16 cellular contexts compared by ENCODE assay signal in genomic region chr1:205310981-205311704, GRCh38. TPM values are rescaled to one million over a fixed set of nuclear protein-coding genes. Genes with fewer than 3 reads are reported as not detected.
DNase-seq lines count a peak whose midpoint lies in the region; ATAC-seq, FAIRE-seq and TF ChIP-seq lines count a peak whose summit lies in the region.
"Had no signal": no experiment of that assay in that cellular context is flagged by ENCODE, and none has a peak within 500 bp of the region (broad histone marks: within the 10 kb centered on the region; RNA-seq: fewer than 3 reads in every experiment).

No MANE protein-coding gene starts in this region.

- no peak for FAIRE-seq in frontal cortex (lab: Jason Lieb, UNC)

- peaks cover 65 to 70% of the 10 kb centered on the region in 2 donors for H3K36me3 Mint-ChIP-seq in CD14-positive monocyte
- H3K36me3 Mint-ChIP-seq in activated B cell treated with CpG ODN at 0.5 μM for 24 hours (ENCODE audit: low read depth), result peaks cover 64% of the 10 kb centered on the region
- H3K36me3 Mint-ChIP-seq in natural killer cell treated with Interleukin-12 subunit alpha and Interleukin-12 subunit beta and Interleukin-15 and Interleukin-18, amount 100 ng/mL, for 72 hours, result no peaks in the 10 kb centered on the region

- H3K27me3 Mint-ChIP-seq in CD14-positive monocyte (ENCODE audit: low read depth in 3 of 3), result peaks cover 0 to 2% (median 0%) of the 10 kb centered on the region in 3 donors
- H3K27me3 Mint-ChIP-seq in activated B cell treated with CpG ODN at 0.5 μM for 24 hours, result no peaks in the 10 kb centered on the region
- no peaks in the 10 kb centered on the region for H3K27me3 Mint-ChIP-seq in natural killer cell treated with Interleukin-12 subunit alpha and Interleukin-12 subunit beta and Interleukin-15 and Interleukin-18, amount 100 ng/mL, for 72 hours

- POLR2A ChIA-PET in activated B cell treated with CpG ODN at 0.5 μM for 24 hours (lab: Charles Lee), result interaction anchor here (1.0 to 24.9 kb wide), 6 partner anchors 8 to 24 kb away, joined by 3 to 1622 read pairs (median 10); partner anchors contain the start of gene NUAK2
- POLR2A ChIA-PET in HEK293T (lab: Yijun Ruan, JAX), result no interaction called here

- H3K4me3 Mint-ChIP-seq in CD14-positive monocyte (peak overlapping the region; percentile 6 to 73), activated B cell treated with CpG ODN at 0.5 μM for 24 hours (peak overlapping the region; percentile 76)
- peak overlapping the region; percentile 6 for H3K4me3 Mint-ChIP-seq in natural killer cell treated with Interleukin-12 subunit alpha and Interleukin-12 subunit beta and Interleukin-15 and Interleukin-18, amount 100 ng/mL, for 72 hours
- H3K4me3 Mint-ChIP-seq: mesothelial cell of epicardium had no signal

- TF ChIP-seq CTCF in CD14-positive monocyte (IDR thresholded peaks at IDR 0.05) (no peak), activated B cell treated with CpG ODN at 0.5 μM for 24 hours (IDR thresholded peaks at IDR 0.05) (no peak)

- ATAC-seq in GM18868 (IDR thresholded peaks at IDR 0.05; ENCODE audit: unreplicated experiment) (peak; percentile 61), activated B cell treated with CpG ODN at 0.5 μM for 24 hours (ENCODE audit: low read depth) (peak; percentile 30), HG03565 (IDR thresholded peaks at IDR 0.05; ENCODE audit: unreplicated experiment) (no peak)
- no peak for ATAC-seq in natural killer cell treated with Interleukin-12 subunit alpha and Interleukin-12 subunit beta and Interleukin-15 and Interleukin-18, amount 100 ng/mL, for 72 hours
- ATAC-seq: Right ventricle myocardium inferior had no signal

- CTCF ChIA-PET in activated B cell treated with CpG ODN at 0.5 μM for 24 hours (lab: Charles Lee), result interaction anchor here (1.0 to 11.2 kb wide), 8 partner anchors 10 to 43 kb away, joined by 3 to 139 read pairs (median 4); partner anchors contain the start of gene NUAK2
- CTCF ChIA-PET in HEK293T (lab: Yijun Ruan, JAX), result no interaction called here

- H3K4me1 Mint-ChIP-seq in CD14-positive monocyte (peaks cover 63% of the 10 kb centered on the region), activated B cell treated with CpG ODN at 0.5 μM for 24 hours (peaks cover 84% of the 10 kb centered on the region)
- H3K4me1 Mint-ChIP-seq in natural killer cell treated with Interleukin-12 subunit alpha and Interleukin-12 subunit beta and Interleukin-15 and Interleukin-18, amount 100 ng/mL, for 72 hours (ENCODE audit: low read depth in 2 of 2), result peaks cover 42 to 47% of the 10 kb centered on the region in 2 donors

- intact Hi-C loops in CD14-positive monocyte (cut with micrococcal nuclease) (no loop called here), activated B cell treated with CpG ODN at 0.5 μM for 24 hours (cut with micrococcal nuclease) (loop anchor here (1.0 to 10.0 kb wide), 6 partner anchors 10 to 1614 kb away; partner anchors contain the start of genes FCMR, MDM4, RBBP5 and RHEX)

- peak; percentile 72 for DNase-seq in CD14-positive monocyte (ENCODE audit: low spot score)
- no peak for DNase-seq in activated B cell treated with CpG ODN at 0.5 μM for 24 hours
- no peak for DNase-seq in natural killer cell treated with Interleukin-12 subunit alpha and Interleukin-12 subunit beta and Interleukin-15 and Interleukin-18, amount 100 ng/mL, for 72 hours (ENCODE audit: low spot score)
- DNase-seq in frontal cortex (ENCODE audit: low spot score in 2 of 2), result no peak
- DNase-seq in activated CD4-positive, CD25-positive, alpha-beta regulatory T cell treated with anti-CD3 and anti-CD28 coated beads, Interleukin-2, amount 50 U/mL, for 72 hours, result no peak
- DNase-seq in HEK293T (ENCODE audit: extremely low spot score), result no peak
- DNase-seq: GF-D8; NCI-H1436 treated with DMSO at 0.1 percent for 48 hours; NCI-H526 treated with DMSO at 0.1 percent for 48 hours; stimulated activated CD4-positive, alpha-beta T cell treated with anti-CD3 and anti-CD28 coated beads, Interleukin-2, amount 100 ng/mL, for 48 hours; stomach had no signal

- H3K9me3 Mint-ChIP-seq in CD14-positive monocyte, result peaks cover 0 to 2% (median 0%) of the 10 kb centered on the region in 7 donors
- H3K9me3 Mint-ChIP-seq in activated B cell treated with CpG ODN at 0.5 μM for 24 hours, result no peaks in the 10 kb centered on the region
- no peaks in the 10 kb centered on the region for H3K9me3 Mint-ChIP-seq in natural killer cell treated with Interleukin-12 subunit alpha and Interleukin-12 subunit beta and Interleukin-15 and Interleukin-18, amount 100 ng/mL, for 72 hours
- H3K9me3 Mint-ChIP-seq: mesothelial cell of epicardium had no signal

- H3K27ac Mint-ChIP-seq in CD14-positive monocyte (peak overlapping the region; percentile 96 to 99 (median 98)), activated B cell treated with CpG ODN at 0.5 μM for 24 hours (peak overlapping the region; percentile 98)
- H3K27ac Mint-ChIP-seq in natural killer cell treated with Interleukin-12 subunit alpha and Interleukin-12 subunit beta and Interleukin-15 and Interleukin-18, amount 100 ng/mL, for 72 hours, result peak overlapping the region in 1 of 2 donors; percentile 56
- H3K27ac Mint-ChIP-seq: mesothelial cell of epicardium had no signal

TF ChIP-seq in HEK293T, 16 proteins besides CTCF, POLR2A, EP300 and RAD21:
- TF ChIP-seq L3MBTL2 (conservative IDR thresholded peaks at IDR 0.05) (no peak), FOXA1 (IDR thresholded peaks at IDR 0.05) (no peak), SUZ12 (IDR thresholded peaks at IDR 0.05) (no peak), LEF1 (IDR thresholded peaks at IDR 0.05; ENCODE audit: borderline replicate concordance) (no peak), HDGF (IDR thresholded peaks at IDR 0.05; ENCODE audit: borderline replicate concordance) (no peak)
- TF ChIP-seq, protein P1, sequence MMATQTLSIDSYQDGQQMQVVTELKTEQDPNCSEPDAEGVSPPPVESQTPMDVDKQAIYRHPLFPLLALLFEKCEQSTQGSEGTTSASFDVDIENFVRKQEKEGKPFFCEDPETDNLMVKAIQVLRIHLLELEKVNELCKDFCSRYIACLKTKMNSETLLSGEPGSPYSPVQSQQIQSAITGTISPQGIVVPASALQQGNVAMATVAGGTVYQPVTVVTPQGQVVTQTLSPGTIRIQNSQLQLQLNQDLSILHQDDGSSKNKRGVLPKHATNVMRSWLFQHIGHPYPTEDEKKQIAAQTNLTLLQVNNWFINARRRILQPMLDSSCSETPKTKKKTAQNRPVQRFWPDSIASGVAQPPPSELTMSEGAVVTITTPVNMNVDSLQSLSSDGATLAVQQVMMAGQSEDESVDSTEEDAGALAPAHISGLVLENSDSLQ (IDR thresholded peaks at IDR 0.05), result no peak

RNA-seq across cellular contexts. Expression of gene NUAK2, which starts 10.4 kb away (rescaled TPM):
- polyA plus RNA-seq in CD14-positive monocyte, result 10 to 100 TPM in 1 of 2 donors, 1 to 10 TPM in 1; 9.1 to 21.9 TPM
- total RNA-seq in activated B cell treated with CpG ODN at 0.5 μM for 24 hours (26.1 and 26.2 TPM in 2 replicates), frontal cortex (0.41 TPM)
- total RNA-seq in natural killer cell treated with Interleukin-12 subunit alpha and Interleukin-12 subunit beta and Interleukin-15 and Interleukin-18, amount 100 ng/mL, for 72 hours, result 1 to 10 TPM; 1.0 to 2.5 TPM

RNA-seq across cellular contexts. Expression of gene KLHDC8A, which starts 45.6 kb away (rescaled TPM):
- not detected for polyA plus RNA-seq in CD14-positive monocyte
- total RNA-seq in activated B cell treated with CpG ODN at 0.5 μM for 24 hours (0.07 TPM in 1 of 2 replicates, not detected in the other), frontal cortex (16.7 TPM)
- total RNA-seq in natural killer cell treated with Interleukin-12 subunit alpha and Interleukin-12 subunit beta and Interleukin-15 and Interleukin-18, amount 100 ng/mL, for 72 hours, result not detected
- total RNA-seq: fibroblast of villous mesenchyme, Right ventricle myocardium inferior had no signal

Comparison
In these comparisons a context has a peak if more than half of its experiments do, and no peak if none do; other contexts are left out.
1. H3K4me3 Mint-ChIP-seq: peak in every context shown above with its lines; median percentile 76 in activated B cell treated with CpG ODN at 0.5 μM for 24 hours; 40 in CD14-positive monocyte; 6 in natural killer cell treated with Interleukin-12 subunit alpha and Interleukin-12 subunit beta and Interleukin-15 and Interleukin-18, amount 100 ng/mL, for 72 hours.
2. ATAC-seq: peak in GM18868 (single experiment) and activated B cell treated with CpG ODN at 0.5 μM for 24 hours (single experiment); none in natural killer cell treated with Interleukin-12 subunit alpha and Interleukin-12 subunit beta and Interleukin-15 and Interleukin-18, amount 100 ng/mL, for 72 hours (0 of 2) and HG03565 (single experiment).
3. RNA of gene KLHDC8A, which starts 45.6 kb away (total RNA-seq): 16.7 TPM in frontal cortex (single experiment); 0.07 TPM in activated B cell treated with CpG ODN at 0.5 μM for 24 hours and not detected in natural killer cell treated with Interleukin-12 subunit alpha and Interleukin-12 subunit beta and Interleukin-15 and Interleukin-18, amount 100 ng/mL, for 72 hours; every median in the first group is over 10 times any median in the second.